Comparison of ENCODE assay signal across 9 cellular contexts in the genomic region with DNA sequence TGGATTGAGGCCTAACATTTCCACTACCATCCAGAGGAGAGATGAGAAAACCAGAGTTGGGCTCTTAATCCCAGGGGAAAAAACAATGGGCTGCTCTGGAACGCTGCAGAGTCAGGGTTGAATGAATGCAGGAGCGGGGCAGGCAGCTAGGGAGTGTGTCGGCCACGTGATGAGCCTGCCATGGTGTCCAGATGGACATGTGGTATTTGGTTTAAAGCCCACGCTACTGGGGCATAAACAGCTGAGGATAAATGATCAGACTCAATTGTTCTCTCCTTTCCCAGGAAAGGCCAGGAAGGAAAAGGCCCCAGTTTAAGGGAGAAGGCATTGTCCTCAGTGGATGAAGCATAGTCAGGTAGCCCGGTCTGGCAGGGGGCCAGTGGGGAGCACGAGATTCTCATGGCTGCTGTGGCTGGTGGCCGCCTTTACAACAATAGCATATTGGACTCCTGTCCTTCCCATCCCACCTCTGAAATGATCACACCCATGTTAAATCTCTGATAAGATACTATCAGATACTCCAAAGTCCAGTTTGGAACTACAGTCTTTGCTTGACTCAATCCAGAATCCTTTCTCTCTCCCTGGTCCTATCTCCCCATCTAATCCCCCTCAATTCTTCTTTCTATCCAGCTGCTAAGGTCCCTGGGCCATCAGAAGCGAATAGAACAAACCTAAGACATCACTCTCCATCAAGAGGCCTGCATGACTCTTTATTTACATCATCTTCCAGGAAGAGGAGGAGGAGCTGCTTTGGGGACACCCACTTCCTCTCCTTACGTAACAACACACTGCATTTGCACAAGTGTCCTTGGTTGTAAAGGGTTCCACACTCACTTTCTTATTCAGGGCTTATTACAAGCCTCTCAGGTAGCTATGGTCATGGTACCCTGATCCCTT. TPM values are rescaled to one million over a fixed set of nuclear protein-coding genes. Genes with fewer than 3 reads are reported as not detected.
DNase-seq lines count a peak whose midpoint lies in the region; ATAC-seq and TF ChIP-seq lines count a peak whose summit lies in the region.
"Had no signal": no experiment of that assay in that cellular context is flagged by ENCODE, and none has a peak within 500 bp of the region (broad histone marks: within the 10 kb centered on the region; RNA-seq: fewer than 3 reads in every experiment).

No MANE protein-coding gene starts in this region.

- H3K27ac ChIP-seq in CD4-positive, CD25-positive, alpha-beta regulatory T cell (ENCODE audit: insufficient read depth, low read length, poor library complexity, severe bottlenecking): no peak overlapping the region
- H3K27ac ChIP-seq in muscle layer of duodenum (ENCODE audit: low read length): peak overlapping the region; percentile 16
- no peak overlapping the region for H3K27ac ChIP-seq in brain microvascular endothelial cell
- H3K27ac ChIP-seq: ovary had no signal

- H3K4me1 Mint-ChIP-seq in CD4-positive, CD25-positive, alpha-beta regulatory T cell: peaks cover 5 to 38% (median 29%) of the 10 kb centered on the region in 4 donors
- peaks cover 43% of the 10 kb centered on the region for H3K4me1 Mint-ChIP-seq in brain

- H3K27me3 Mint-ChIP-seq in CD4-positive, CD25-positive, alpha-beta regulatory T cell: no peaks in the 10 kb centered on the region
- peaks cover 5% of the 10 kb centered on the region for H3K27me3 Mint-ChIP-seq in brain

- peak overlapping the region; percentile 44 for H3K4me3 ChIP-seq in CD4-positive, CD25-positive, alpha-beta regulatory T cell (ENCODE audit: low read depth, low read length)
- H3K4me3 ChIP-seq in muscle layer of duodenum (ENCODE audit: low read depth in 1 of 2, low read length in 2 of 2) (no peak overlapping the region), brain microvascular endothelial cell (ENCODE audit: low read depth, low read length) (no peak overlapping the region)
- H3K4me3 ChIP-seq: ovary had no signal

- no peaks in the 10 kb centered on the region for H3K36me3 Mint-ChIP-seq in CD4-positive, CD25-positive, alpha-beta regulatory T cell
- H3K36me3 Mint-ChIP-seq in brain: no peaks in the 10 kb centered on the region

- no peaks in the 10 kb centered on the region for H3K36me3 ChIP-seq in CD4-positive, CD25-positive, alpha-beta regulatory T cell (ENCODE audit: control insufficient read depth, insufficient read depth, low read length)
- H3K36me3 ChIP-seq in muscle layer of duodenum (ENCODE audit: control insufficient read depth in 1 of 2, insufficient read depth in 2 of 2, low read length in 2 of 2) (no peaks in the 10 kb centered on the region), brain microvascular endothelial cell (replicated peaks) (no peaks in the 10 kb centered on the region)
- H3K36me3 ChIP-seq: ovary had no signal

- H3K9me3 Mint-ChIP-seq in CD4-positive, CD25-positive, alpha-beta regulatory T cell: no peaks in the 10 kb centered on the region
- no peaks in the 10 kb centered on the region for H3K9me3 Mint-ChIP-seq in brain

- DNase-seq in CD4-positive, CD25-positive, alpha-beta regulatory T cell: peak in 2 of 3 donors; percentile 59 to 90
- peak; percentile 29 for DNase-seq in M059J (ENCODE audit: low read depth)
- no peak for DNase-seq in NCI-H146 treated with DMSO at 0.1 percent for 48 hours (lab: John Stamatoyannopoulos, UW; ENCODE audit: unreplicated experiment)
- no peak for DNase-seq in brain microvascular endothelial cell
- DNase-seq: ovary had no signal

- peak; percentile 88 to 89 for ATAC-seq in CD4-positive, CD25-positive, alpha-beta regulatory T cell (ENCODE audit: low read depth in 2 of 2)
- ATAC-seq in HG03039 (IDR thresholded peaks at IDR 0.05; ENCODE audit: unreplicated experiment): no peak
- no peak for ATAC-seq in GM21825 (IDR thresholded peaks at IDR 0.05; ENCODE audit: unreplicated experiment)

- TF ChIP-seq CTCF in brain (conservative IDR thresholded peaks at IDR 0.05) (no peak), brain microvascular endothelial cell (IDR thresholded peaks at IDR 0.05; ENCODE audit: low read depth, low read length, missing control alignments) (no peak)

- H3K4me3 Mint-ChIP-seq in CD4-positive, CD25-positive, alpha-beta regulatory T cell: peak overlapping the region in 2 of 4 donors; percentile 8 to 14
- H3K4me3 Mint-ChIP-seq in brain: no peak overlapping the region

- peaks cover 26% of the 10 kb centered on the region for H3K4me1 ChIP-seq in CD4-positive, CD25-positive, alpha-beta regulatory T cell (ENCODE audit: control insufficient read depth, insufficient read depth, low read length, poor library complexity, severe bottlenecking)
- peaks cover 0 to 9% of the 10 kb centered on the region in 2 donors for H3K4me1 ChIP-seq in muscle layer of duodenum (ENCODE audit: control insufficient read depth in 1 of 2, insufficient read depth in 2 of 2, low read length in 2 of 2)

- H3K27ac Mint-ChIP-seq in CD4-positive, CD25-positive, alpha-beta regulatory T cell: peak overlapping the region; percentile 81 to 93 (median 90)
- H3K27ac Mint-ChIP-seq in brain: peak overlapping the region in 4 of 5 experiments; percentile 7 to 51 (median 38)

- no peaks in the 10 kb centered on the region for H3K9me3 ChIP-seq in CD4-positive, CD25-positive, alpha-beta regulatory T cell (ENCODE audit: control insufficient read depth in 2 of 2, low read length in 2 of 2)
- no peaks in the 10 kb centered on the region for H3K9me3 ChIP-seq in muscle layer of duodenum (ENCODE audit: control insufficient read depth in 1 of 2, low read length in 2 of 2)
- H3K9me3 ChIP-seq: ovary had no signal

- in situ Hi-C loops in brain microvascular endothelial cell (cut with HindIII; ENCODE audit: low pct_ligation_motif_present, low sequenced_read_pairs): no loop called here

- H3K27me3 ChIP-seq in CD4-positive, CD25-positive, alpha-beta regulatory T cell (ENCODE audit: control insufficient read depth, insufficient read depth, low read length): no peaks in the 10 kb centered on the region
- no peaks in the 10 kb centered on the region for H3K27me3 ChIP-seq in muscle layer of duodenum (ENCODE audit: low read depth, low read length)
- no peaks in the 10 kb centered on the region for H3K27me3 ChIP-seq in brain microvascular endothelial cell (replicated peaks)
- H3K27me3 ChIP-seq: ovary had no signal

RNA-seq across cellular contexts. Expression of gene CA4, which starts 20.4 kb away (rescaled TPM):
- total RNA-seq in CD4-positive, CD25-positive, alpha-beta regulatory T cell: not detected
- polyA plus RNA-seq in CD4-positive, CD25-positive, alpha-beta regulatory T cell: not detected
- total RNA-seq in M059J (2014; rRNA removed; shearing (Covaris generic)): 0.42 TPM in 1 of 2 replicates, not detected in the other
- 21.7 TPM for polyA plus RNA-seq in brain (ENCODE audit: insufficient read depth, low read depth, low replicate concordance)

Comparison
In these comparisons a context has a peak if more than half of its experiments do, and no peak if none do; other contexts are left out.
1. ATAC-seq: peak in CD4-positive, CD25-positive, alpha-beta regulatory T cell (2 of 2); none in HG03039 (single experiment) and GM21825 (single experiment).
2. DNase-seq: peak in CD4-positive, CD25-positive, alpha-beta regulatory T cell (2 of 3) and M059J (single experiment); none in NCI-H146 treated with DMSO at 0.1 percent for 48 hours (single experiment) and brain microvascular endothelial cell (single experiment).